ENCODE assay signal across 1 cellular context in the genomic region with DNA sequence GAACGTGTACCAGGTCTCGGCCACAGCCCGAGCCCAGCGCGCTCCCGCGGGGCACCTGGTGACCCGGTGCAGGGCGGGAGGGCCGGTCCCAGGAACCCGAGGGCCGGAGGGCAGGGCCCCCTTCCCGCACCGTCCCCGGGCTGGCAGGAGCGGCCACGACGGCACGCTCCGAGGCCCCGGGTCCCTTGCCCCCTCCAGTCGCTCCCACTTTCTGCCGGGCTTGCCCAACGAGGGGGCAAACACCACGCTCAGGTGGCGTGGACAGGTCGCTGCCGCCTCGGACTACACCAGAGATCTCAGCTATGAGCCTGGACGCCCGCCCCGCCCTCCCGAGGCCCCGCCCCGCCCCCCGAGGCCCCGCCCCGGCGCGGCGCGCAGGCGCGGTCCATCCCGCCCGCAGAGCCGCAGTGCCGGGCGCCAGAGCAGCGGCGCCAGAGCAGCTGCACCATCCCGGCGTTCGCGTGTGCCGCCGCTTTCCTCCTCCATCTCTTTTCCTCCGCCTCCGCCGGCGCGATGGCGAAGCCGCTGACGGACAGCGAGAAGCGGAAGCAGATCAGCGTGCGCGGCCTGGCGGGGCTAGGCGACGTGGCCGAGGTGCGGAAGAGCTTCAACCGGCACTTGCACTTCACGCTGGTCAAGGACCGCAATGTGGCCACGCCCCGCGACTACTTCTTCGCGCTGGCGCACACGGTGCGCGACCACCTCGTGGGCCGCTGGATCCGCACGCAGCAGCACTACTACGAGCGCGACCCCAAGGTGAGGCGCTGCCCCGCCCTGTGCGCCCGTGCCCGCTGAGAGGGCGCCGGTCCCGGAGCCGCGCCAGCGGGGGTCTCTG.
A peak's percentile ranks its signal among the peaks of the same experiment; 100 is the strongest.
TF ChIP-seq lines count a peak whose summit lies in the region.

A gene (plus strand): TSS at position 420 of the 835 bp plus-strand sequence. CDS start 94 bp downstream, at position 514.

TF ChIP-seq in HepG2, 621 proteins besides CTCF, POLR2A, EP300 and RAD21 (continued from another document and continues in another):
- peak; percentile 93 for TF ChIP-seq KDM2A (CRISPR knock-in tag; IDR thresholded peaks at IDR 0.05; ENCODE audit: borderline replicate concordance, low read depth)
- TF ChIP-seq, protein P1, sequence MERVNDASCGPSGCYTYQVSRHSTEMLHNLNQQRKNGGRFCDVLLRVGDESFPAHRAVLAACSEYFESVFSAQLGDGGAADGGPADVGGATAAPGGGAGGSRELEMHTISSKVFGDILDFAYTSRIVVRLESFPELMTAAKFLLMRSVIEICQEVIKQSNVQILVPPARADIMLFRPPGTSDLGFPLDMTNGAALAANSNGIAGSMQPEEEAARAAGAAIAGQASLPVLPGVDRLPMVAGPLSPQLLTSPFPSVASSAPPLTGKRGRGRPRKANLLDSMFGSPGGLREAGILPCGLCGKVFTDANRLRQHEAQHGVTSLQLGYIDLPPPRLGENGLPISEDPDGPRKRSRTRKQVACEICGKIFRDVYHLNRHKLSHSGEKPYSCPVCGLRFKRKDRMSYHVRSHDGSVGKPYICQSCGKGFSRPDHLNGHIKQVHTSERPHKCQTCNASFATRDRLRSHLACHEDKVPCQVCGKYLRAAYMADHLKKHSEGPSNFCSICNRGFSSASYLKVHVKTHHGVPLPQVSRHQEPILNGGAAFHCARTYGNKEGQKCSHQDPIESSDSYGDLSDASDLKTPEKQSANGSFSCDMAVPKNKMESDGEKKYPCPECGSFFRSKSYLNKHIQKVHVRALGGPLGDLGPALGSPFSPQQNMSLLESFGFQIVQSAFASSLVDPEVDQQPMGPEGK (CRISPR knock-in tag; IDR thresholded peaks at IDR 0.05): peak; percentile 48
- TF ChIP-seq KAT2B (IDR thresholded peaks at IDR 0.05; ENCODE audit: borderline replicate concordance, low read depth, low read length): no peak
- TF ChIP-seq, protein P2, sequence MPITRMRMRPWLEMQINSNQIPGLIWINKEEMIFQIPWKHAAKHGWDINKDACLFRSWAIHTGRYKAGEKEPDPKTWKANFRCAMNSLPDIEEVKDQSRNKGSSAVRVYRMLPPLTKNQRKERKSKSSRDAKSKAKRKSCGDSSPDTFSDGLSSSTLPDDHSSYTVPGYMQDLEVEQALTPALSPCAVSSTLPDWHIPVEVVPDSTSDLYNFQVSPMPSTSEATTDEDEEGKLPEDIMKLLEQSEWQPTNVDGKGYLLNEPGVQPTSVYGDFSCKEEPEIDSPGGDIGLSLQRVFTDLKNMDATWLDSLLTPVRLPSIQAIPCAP (CRISPR knock-in tag; IDR thresholded peaks at IDR 0.05; ENCODE audit: low read depth): no peak; the same call in 1 of the 2 replicates
- peak; percentile 70 for TF ChIP-seq BCL6 (CRISPR knock-in tag; IDR thresholded peaks at IDR 0.05)
- no peak; the same call in 1 of the 2 replicates for TF ChIP-seq BRCA1 (CRISPR knock-in tag; IDR thresholded peaks at IDR 0.05)
- TF ChIP-seq KLF9 (CRISPR knock-in tag; IDR thresholded peaks at IDR 0.05; ENCODE audit: low read depth): peak; percentile 96
- TF ChIP-seq NR2C2 (CRISPR knock-in tag; IDR thresholded peaks at IDR 0.05; ENCODE audit: borderline replicate concordance): peak; percentile 62
- no peak for TF ChIP-seq FOXJ3 (CRISPR knock-in tag; IDR thresholded peaks at IDR 0.05; ENCODE audit: borderline replicate concordance)
- TF ChIP-seq, protein P3, sequence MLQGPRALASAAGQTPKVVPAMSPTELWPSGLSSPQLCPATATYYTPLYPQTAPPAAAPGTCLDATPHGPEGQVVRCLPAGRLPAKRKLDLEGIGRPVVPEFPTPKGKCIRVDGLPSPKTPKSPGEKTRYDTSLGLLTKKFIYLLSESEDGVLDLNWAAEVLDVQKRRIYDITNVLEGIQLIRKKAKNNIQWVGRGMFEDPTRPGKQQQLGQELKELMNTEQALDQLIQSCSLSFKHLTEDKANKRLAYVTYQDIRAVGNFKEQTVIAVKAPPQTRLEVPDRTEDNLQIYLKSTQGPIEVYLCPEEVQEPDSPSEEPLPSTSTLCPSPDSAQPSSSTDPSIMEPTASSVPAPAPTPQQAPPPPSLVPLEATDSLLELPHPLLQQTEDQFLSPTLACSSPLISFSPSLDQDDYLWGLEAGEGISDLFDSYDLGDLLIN (CRISPR knock-in tag; IDR thresholded peaks at IDR 0.05; ENCODE audit: borderline replicate concordance): no peak
- TF ChIP-seq FOSL2 (CRISPR knock-in tag; IDR thresholded peaks at IDR 0.05): peak; percentile 66
- no peak for TF ChIP-seq CREB1 (IDR thresholded peaks at IDR 0.05)
- no peak for TF ChIP-seq CREB1 (CRISPR knock-in tag; IDR thresholded peaks at IDR 0.05)
- TF ChIP-seq TBL1XR1 (IDR thresholded peaks at IDR 0.05; ENCODE audit: borderline replicate concordance, low read length, partially characterized antibody): no peak
- TF ChIP-seq IKZF4 (CRISPR knock-in tag; IDR thresholded peaks at IDR 0.05; ENCODE audit: borderline replicate concordance, low read depth, not compliant biosample characterization): peak; percentile 96
- TF ChIP-seq ZNF230 (CRISPR knock-in tag; IDR thresholded peaks at IDR 0.05): peak; percentile 88
- TF ChIP-seq, protein P4, sequence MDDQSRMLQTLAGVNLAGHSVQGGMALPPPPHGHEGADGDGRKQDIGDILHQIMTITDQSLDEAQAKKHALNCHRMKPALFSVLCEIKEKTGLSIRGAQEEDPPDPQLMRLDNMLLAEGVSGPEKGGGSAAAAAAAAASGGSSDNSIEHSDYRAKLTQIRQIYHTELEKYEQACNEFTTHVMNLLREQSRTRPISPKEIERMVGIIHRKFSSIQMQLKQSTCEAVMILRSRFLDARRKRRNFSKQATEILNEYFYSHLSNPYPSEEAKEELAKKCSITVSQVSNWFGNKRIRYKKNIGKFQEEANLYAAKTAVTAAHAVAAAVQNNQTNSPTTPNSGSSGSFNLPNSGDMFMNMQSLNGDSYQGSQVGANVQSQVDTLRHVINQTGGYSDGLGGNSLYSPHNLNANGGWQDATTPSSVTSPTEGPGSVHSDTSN (CRISPR knock-in tag; IDR thresholded peaks at IDR 0.05; ENCODE audit: borderline replicate concordance): no peak; the same call in 1 of the 2 replicates
- TF ChIP-seq, protein P5, sequence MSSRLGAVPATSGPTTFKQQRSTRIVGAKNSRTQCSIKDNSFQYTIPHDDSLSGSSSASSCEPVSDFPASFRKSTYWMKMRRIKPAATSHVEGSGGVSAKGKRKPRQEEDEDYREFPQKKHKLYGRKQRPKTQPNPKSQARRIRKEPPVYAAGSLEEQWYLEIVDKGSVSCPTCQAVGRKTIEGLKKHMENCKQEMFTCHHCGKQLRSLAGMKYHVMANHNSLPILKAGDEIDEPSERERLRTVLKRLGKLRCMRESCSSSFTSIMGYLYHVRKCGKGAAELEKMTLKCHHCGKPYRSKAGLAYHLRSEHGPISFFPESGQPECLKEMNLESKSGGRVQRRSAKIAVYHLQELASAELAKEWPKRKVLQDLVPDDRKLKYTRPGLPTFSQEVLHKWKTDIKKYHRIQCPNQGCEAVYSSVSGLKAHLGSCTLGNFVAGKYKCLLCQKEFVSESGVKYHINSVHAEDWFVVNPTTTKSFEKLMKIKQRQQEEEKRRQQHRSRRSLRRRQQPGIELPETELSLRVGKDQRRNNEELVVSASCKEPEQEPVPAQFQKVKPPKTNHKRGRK (CRISPR knock-in tag; IDR thresholded peaks at IDR 0.05): peak; percentile 90; the same call in 1 of the 2 replicates
- TF ChIP-seq ZNF136 (CRISPR knock-in tag; IDR thresholded peaks at IDR 0.05; ENCODE audit: low read depth): peak; percentile 86; the same call in 1 of the 2 replicates
- TF ChIP-seq SOX13 (IDR thresholded peaks at IDR 0.05): peak; percentile 52; the same call in 1 of the 2 replicates
- peak in 1 of 2 experiments; percentile 63; a peak in 2 of 4 replicates for TF ChIP-seq SOX13 (CRISPR knock-in tag; conservative IDR thresholded peaks at IDR 0.05 in 1 of 2, IDR thresholded peaks at IDR 0.05 in 1 of 2)
- TF ChIP-seq ZC3H4 (CRISPR knock-in tag; IDR thresholded peaks at IDR 0.05; ENCODE audit: borderline replicate concordance): 0 out of 2 replicates have a peak, but pooled peaks have one; percentile 31
- TF ChIP-seq EEA1 (CRISPR knock-in tag; IDR thresholded peaks at IDR 0.05; ENCODE audit: borderline replicate concordance): peak; percentile 56
- TF ChIP-seq, protein P6, sequence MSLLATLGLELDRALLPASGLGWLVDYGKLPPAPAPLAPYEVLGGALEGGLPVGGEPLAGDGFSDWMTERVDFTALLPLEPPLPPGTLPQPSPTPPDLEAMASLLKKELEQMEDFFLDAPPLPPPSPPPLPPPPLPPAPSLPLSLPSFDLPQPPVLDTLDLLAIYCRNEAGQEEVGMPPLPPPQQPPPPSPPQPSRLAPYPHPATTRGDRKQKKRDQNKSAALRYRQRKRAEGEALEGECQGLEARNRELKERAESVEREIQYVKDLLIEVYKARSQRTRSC (CRISPR knock-in tag; IDR thresholded peaks at IDR 0.05; ENCODE audit: low read depth): peak; percentile 97
- peak; percentile 96 for TF ChIP-seq ZFX (CRISPR knock-in tag; IDR thresholded peaks at IDR 0.05; ENCODE audit: low read depth)
- TF ChIP-seq, protein P7, sequence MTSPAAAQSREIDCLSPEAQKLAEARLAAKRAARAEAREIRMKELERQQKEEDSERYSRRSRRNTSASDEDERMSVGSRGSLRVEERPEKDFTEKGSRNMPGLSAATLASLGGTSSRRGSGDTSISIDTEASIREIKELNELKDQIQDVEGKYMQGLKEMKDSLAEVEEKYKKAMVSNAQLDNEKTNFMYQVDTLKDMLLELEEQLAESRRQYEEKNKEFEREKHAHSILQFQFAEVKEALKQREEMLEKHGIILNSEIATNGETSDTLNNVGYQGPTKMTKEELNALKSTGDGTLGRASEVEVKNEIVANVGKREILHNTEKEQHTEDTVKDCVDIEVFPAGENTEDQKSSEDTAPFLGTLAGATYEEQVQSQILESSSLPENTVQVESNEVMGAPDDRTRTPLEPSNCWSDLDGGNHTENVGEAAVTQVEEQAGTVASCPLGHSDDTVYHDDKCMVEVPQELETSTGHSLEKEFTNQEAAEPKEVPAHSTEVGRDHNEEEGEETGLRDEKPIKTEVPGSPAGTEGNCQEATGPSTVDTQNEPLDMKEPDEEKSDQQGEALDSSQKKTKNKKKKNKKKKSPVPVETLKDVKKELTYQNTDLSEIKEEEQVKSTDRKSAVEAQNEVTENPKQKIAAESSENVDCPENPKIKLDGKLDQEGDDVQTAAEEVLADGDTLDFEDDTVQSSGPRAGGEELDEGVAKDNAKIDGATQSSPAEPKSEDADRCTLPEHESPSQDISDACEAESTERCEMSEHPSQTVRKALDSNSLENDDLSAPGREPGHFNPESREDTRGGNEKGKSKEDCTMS (CRISPR knock-in tag; conservative IDR thresholded peaks at IDR 0.05): no peak
- no peak; the same call in 1 of the 2 replicates for TF ChIP-seq ZMYM2 (CRISPR knock-in tag; IDR thresholded peaks at IDR 0.05)
- peak; percentile 76 for TF ChIP-seq KDM5A (IDR thresholded peaks at IDR 0.05; ENCODE audit: borderline replicate concordance, low read length)
- TF ChIP-seq, protein P8, sequence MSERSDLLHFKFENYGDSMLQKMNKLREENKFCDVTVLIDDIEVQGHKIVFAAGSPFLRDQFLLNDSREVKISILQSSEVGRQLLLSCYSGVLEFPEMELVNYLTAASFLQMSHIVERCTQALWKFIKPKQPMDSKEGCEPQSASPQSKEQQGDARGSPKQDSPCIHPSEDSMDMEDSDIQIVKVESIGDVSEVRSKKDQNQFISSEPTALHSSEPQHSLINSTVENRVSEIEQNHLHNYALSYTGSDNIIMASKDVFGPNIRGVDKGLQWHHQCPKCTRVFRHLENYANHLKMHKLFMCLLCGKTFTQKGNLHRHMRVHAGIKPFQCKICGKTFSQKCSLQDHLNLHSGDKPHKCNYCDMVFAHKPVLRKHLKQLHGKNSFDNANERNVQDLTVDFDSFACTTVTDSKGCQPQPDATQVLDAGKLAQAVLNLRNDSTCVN (CRISPR knock-in tag; IDR thresholded peaks at IDR 0.05; ENCODE audit: borderline replicate concordance): peak; percentile 85
- peak; percentile 84 for TF ChIP-seq DR1 (CRISPR knock-in tag; IDR thresholded peaks at IDR 0.05)
- TF ChIP-seq BORCS8-MEF2B (CRISPR knock-in tag; IDR thresholded peaks at IDR 0.05): peak; percentile 91
- peak; percentile 81 for TF ChIP-seq THAP11 (CRISPR knock-in tag; IDR thresholded peaks at IDR 0.05)
- TF ChIP-seq ZNF703 (CRISPR knock-in tag; IDR thresholded peaks at IDR 0.05; ENCODE audit: borderline replicate concordance): peak; percentile 74
- TF ChIP-seq ETV5 (CRISPR knock-in tag; IDR thresholded peaks at IDR 0.05; ENCODE audit: borderline replicate concordance): peak; percentile 81
- peak; percentile 90 for TF ChIP-seq IRF2 (CRISPR knock-in tag; IDR thresholded peaks at IDR 0.05)
- TF ChIP-seq, protein P9, sequence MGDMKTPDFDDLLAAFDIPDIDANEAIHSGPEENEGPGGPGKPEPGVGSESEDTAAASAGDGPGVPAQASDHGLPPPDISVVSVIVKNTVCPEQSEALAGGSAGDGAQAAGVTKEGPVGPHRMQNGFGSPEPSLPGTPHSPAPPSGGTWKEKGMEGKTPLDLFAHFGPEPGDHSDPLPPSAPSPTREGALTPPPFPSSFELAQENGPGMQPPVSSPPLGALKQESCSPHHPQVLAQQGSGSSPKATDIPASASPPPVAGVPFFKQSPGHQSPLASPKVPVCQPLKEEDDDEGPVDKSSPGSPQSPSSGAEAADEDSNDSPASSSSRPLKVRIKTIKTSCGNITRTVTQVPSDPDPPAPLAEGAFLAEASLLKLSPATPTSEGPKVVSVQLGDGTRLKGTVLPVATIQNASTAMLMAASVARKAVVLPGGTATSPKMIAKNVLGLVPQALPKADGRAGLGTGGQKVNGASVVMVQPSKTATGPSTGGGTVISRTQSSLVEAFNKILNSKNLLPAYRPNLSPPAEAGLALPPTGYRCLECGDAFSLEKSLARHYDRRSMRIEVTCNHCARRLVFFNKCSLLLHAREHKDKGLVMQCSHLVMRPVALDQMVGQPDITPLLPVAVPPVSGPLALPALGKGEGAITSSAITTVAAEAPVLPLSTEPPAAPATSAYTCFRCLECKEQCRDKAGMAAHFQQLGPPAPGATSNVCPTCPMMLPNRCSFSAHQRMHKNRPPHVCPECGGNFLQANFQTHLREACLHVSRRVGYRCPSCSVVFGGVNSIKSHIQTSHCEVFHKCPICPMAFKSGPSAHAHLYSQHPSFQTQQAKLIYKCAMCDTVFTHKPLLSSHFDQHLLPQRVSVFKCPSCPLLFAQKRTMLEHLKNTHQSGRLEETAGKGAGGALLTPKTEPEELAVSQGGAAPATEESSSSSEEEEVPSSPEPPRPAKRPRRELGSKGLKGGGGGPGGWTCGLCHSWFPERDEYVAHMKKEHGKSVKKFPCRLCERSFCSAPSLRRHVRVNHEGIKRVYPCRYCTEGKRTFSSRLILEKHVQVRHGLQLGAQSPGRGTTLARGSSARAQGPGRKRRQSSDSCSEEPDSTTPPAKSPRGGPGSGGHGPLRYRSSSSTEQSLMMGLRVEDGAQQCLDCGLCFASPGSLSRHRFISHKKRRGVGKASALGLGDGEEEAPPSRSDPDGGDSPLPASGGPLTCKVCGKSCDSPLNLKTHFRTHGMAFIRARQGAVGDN (CRISPR knock-in tag; IDR thresholded peaks at IDR 0.05): peak; percentile 95
- TF ChIP-seq HOXA7 (CRISPR knock-in tag; IDR thresholded peaks at IDR 0.05): peak; percentile 88; the same call in 1 of the 2 replicates
- peak; percentile 66; the same call in 1 of the 2 replicates for TF ChIP-seq ZFP82 (CRISPR knock-in tag; IDR thresholded peaks at IDR 0.05; ENCODE audit: borderline replicate concordance)
- TF ChIP-seq MBNL3 (CRISPR knock-in tag; conservative IDR thresholded peaks at IDR 0.05): no peak
- TF ChIP-seq ZNF496 (CRISPR knock-in tag; IDR thresholded peaks at IDR 0.05; ENCODE audit: insufficient replicate concordance): no peak
- peak; percentile 74 for TF ChIP-seq RXRB (CRISPR knock-in tag; IDR thresholded peaks at IDR 0.05; ENCODE audit: borderline replicate concordance)
